In genomic region chr2:208097801-208098200, GRCh38 we compare ENCODE assay signal across 34 cellular contexts. TPM values are rescaled to one million over a fixed set of nuclear protein-coding genes. Genes with fewer than 3 reads are reported as not detected.
A peak's percentile ranks its signal among the peaks of the same experiment; 100 is the strongest.
DNase-seq lines count a peak whose midpoint lies in the region; ATAC-seq and TF ChIP-seq lines count a peak whose summit lies in the region.
"Had no signal": no experiment of that assay in that cellular context is flagged by ENCODE, and none has a peak within 500 bp of the region (broad histone marks: within the 10 kb centered on the region; RNA-seq: fewer than 3 reads in every experiment).

No MANE protein-coding gene starts in this region.

- in situ Hi-C loops in astrocyte of the spinal cord (cut with HindIII; ENCODE audit: low sequenced_read_pairs) = no loop called here

- WGBS in heart left ventricle, 4 donors = 21 to 35% (median 25%) methylated on average over 5 of the region's 5 CpGs

- no peak for TF ChIP-seq CTCF in heart left ventricle (IDR thresholded peaks at IDR 0.05)
- no peak for TF ChIP-seq CTCF in left ventricle myocardium inferior (IDR thresholded peaks at IDR 0.05; ENCODE audit: borderline replicate concordance)
- TF ChIP-seq CTCF in astrocyte of the spinal cord (IDR thresholded peaks at IDR 0.05; ENCODE audit: low read depth, low read length) = no peak
- TF ChIP-seq CTCF in foreskin fibroblast (IDR thresholded peaks at IDR 0.05; ENCODE audit: low read depth, low read length) = no peak

- DNase-seq in heart left ventricle (no peak), left ventricle myocardium inferior (no peak), astrocyte of the spinal cord (ENCODE audit: low read depth, low spot score) (peak; percentile 65), foreskin fibroblast (peak; percentile 10 to 20), NCI-H2029 (lab: John Stamatoyannopoulos, UW) (no peak), NCI-H187 (lab: John Stamatoyannopoulos, UW) (no peak)
- DNase-seq: activated CD4-positive, alpha-beta T cell treated with anti-CD3 and anti-CD28 coated beads for 4 hours; amniotic stem cell; central memory CD4-positive, alpha-beta T cell; DMS 273 treated with DMSO at 0.1 percent for 48 hours; hippocampal formation; KG1; left colon; mesendoderm; NCI-H1417; NCI-H2107; NCI-H446; NCI-H774; pancreas; SJCRH30; small intestine; stimulated activated naive B cell treated with anti-CD40 and anti-IgM and Interleukin-4, amounts not matched to agents 10 μg/mL and 1 μg/mL and 100 μg/mL, for 72 hours; T1000; upper lobe of right lung; WERI-Rb-1 had no signal

- ATAC-seq in heart left ventricle (peak in 3 of 4 donors; percentile 46 to 71 (median 59)), HG02759 (IDR thresholded peaks at IDR 0.05; ENCODE audit: unreplicated experiment) (no peak), GM19467 (IDR thresholded peaks at IDR 0.05; ENCODE audit: unreplicated experiment) (no peak)
- ATAC-seq: gastroesophageal sphincter; left colon; pancreas; stimulated activated naive B cell treated with anti-CD40 and anti-IgM and Interleukin-4, amounts not matched to agents 10 μg/mL and 1 μg/mL and 100 μg/mL, for 72 hours; upper lobe of right lung had no signal

- intact Hi-C loops in heart left ventricle (cut with DNase I) (no loop called here), left ventricle myocardium inferior (cut with micrococcal nuclease) (no loop called here)

- H3K36me3 ChIP-seq in heart left ventricle = no peaks in the 10 kb centered on the region
- no peaks in the 10 kb centered on the region for H3K36me3 ChIP-seq in left ventricle myocardium inferior
- H3K36me3 ChIP-seq: gastroesophageal sphincter, pancreas, SJCRH30, suprapubic skin, upper lobe of right lung, WERI-Rb-1 had no signal

- H3K27me3 ChIP-seq in heart left ventricle (no peaks in the 10 kb centered on the region), left ventricle myocardium inferior (ENCODE audit: low read depth) (no peaks in the 10 kb centered on the region)
- H3K27me3 ChIP-seq: pancreas, SJCRH30, suprapubic skin, upper lobe of right lung had no signal

- no peak overlapping the region for H3K27ac ChIP-seq in heart left ventricle
- no peak overlapping the region for H3K27ac ChIP-seq in left ventricle myocardium inferior (replicated peaks)
- H3K27ac ChIP-seq: gastroesophageal sphincter, pancreas, SJCRH30, suprapubic skin, upper lobe of right lung, WERI-Rb-1 had no signal

- H3K4me3 ChIP-seq in heart left ventricle = no peak overlapping the region
- H3K4me3 ChIP-seq in left ventricle myocardium inferior = no peak overlapping the region
- H3K4me3 ChIP-seq in astrocyte of the spinal cord (ENCODE audit: low read depth, low read length) = no peak overlapping the region
- H3K4me3 ChIP-seq in foreskin fibroblast (ENCODE audit: low read depth in 1 of 2, low read length in 2 of 2) = no peak overlapping the region
- H3K4me3 ChIP-seq: gastroesophageal sphincter, pancreas, SJCRH30, suprapubic skin, upper lobe of right lung had no signal

- H3K4me1 ChIP-seq in heart left ventricle (peaks cover 0 to 12% (median 0%) of the 10 kb centered on the region in 12 donors), left ventricle myocardium inferior (peaks cover 14% of the 10 kb centered on the region)
- H3K4me1 ChIP-seq: pancreas, suprapubic skin, upper lobe of right lung had no signal

- H3K9me3 ChIP-seq in heart left ventricle = no peaks in the 10 kb centered on the region
- H3K9me3 ChIP-seq in left ventricle myocardium inferior (replicated peaks) = no peaks in the 10 kb centered on the region
- H3K9me3 ChIP-seq: gastroesophageal sphincter, pancreas, SJCRH30, suprapubic skin, upper lobe of right lung had no signal

- no peak for TF ChIP-seq POLR2A in heart left ventricle (IDR thresholded peaks at IDR 0.05)

RNA-seq across cellular contexts. Expression of gene CRYGD, which starts 26.5 kb away (rescaled TPM):
- total RNA-seq in heart left ventricle (not detected), left ventricle myocardium inferior (not detected)
- not detected for polyA plus RNA-seq in heart left ventricle
- total RNA-seq: gastroesophageal sphincter, H4, left colon, neural crest cell, pancreas, renal cortical epithelial cell, SJCRH30, suprapubic skin, upper lobe of right lung had no signal
- polyA plus RNA-seq: BJ, esophagus had no signal

RNA-seq across cellular contexts. Expression of gene CRYGC, which starts 31.8 kb away (rescaled TPM):
- not detected for total RNA-seq in heart left ventricle
- not detected for polyA plus RNA-seq in heart left ventricle
- not detected for total RNA-seq in left ventricle myocardium inferior
- total RNA-seq: gastroesophageal sphincter, H4, left colon, neural crest cell, pancreas, renal cortical epithelial cell, SJCRH30, suprapubic skin, upper lobe of right lung had no signal
- polyA plus RNA-seq: BJ, esophagus, pancreas, small intestine had no signal

RNA-seq across cellular contexts. Expression of gene CRYGB, which starts 48.2 kb away (rescaled TPM):
- not detected for total RNA-seq in heart left ventricle
- polyA plus RNA-seq in heart left ventricle = not detected
- not detected for total RNA-seq in left ventricle myocardium inferior
- total RNA-seq: gastroesophageal sphincter, H4, left colon, neural crest cell, pancreas, renal cortical epithelial cell, SJCRH30, suprapubic skin, upper lobe of right lung had no signal
- polyA plus RNA-seq: BJ, esophagus, pancreas, small intestine had no signal

Comparison
In these comparisons a context has a peak if more than half of its experiments do, and no peak if none do; other contexts are left out.
1. ATAC-seq: peak in heart left ventricle (3 of 4); none in HG02759 (single experiment) and GM19467 (single experiment).
2. DNase-seq: peak in astrocyte of the spinal cord (single experiment) and foreskin fibroblast (2 of 2); none in heart left ventricle (0 of 5), left ventricle myocardium inferior (single experiment), NCI-H2029 (single experiment) and NCI-H187 (0 of 2).